ENCODE assay signal across 9 cellular contexts in the genomic region with DNA sequence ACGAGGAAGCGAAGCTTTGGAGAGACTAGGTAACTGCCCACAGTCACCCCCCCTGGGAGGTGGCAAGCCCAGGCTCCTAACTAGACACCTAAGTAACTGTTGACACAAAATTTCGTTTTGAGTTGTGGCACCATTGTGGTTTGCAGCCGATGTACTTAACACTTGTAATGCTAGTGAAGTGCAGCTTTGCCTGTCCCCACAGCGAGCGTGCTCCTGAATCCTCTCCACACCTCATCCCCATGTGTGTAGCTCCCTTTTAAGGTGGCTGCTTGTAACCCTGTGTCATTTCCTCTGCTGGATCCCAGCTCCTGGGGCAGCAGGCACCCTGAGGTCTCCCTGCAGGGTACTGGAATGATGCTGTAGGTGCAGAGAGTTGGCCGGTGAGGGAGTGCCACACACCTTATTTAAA.
DNase-seq lines count a peak whose midpoint lies in the region; ATAC-seq and TF ChIP-seq lines count a peak whose summit lies in the region.
"Had no signal": no experiment of that assay in that cellular context is flagged by ENCODE, and none has a peak within 500 bp of the region (broad histone marks: within the 10 kb centered on the region; RNA-seq: fewer than 3 reads in every experiment).

No MANE protein-coding gene starts in this region.

- peak overlapping the region; percentile 68 for H3K27ac Mint-ChIP-seq in endothelial cell (ENCODE audit: unreplicated experiment)

- H3K27me3 Mint-ChIP-seq in endothelial cell (ENCODE audit: unreplicated experiment), result no peaks in the 10 kb centered on the region

- no peak overlapping the region for H3K4me3 Mint-ChIP-seq in endothelial cell (ENCODE audit: unreplicated experiment)

- H3K4me3 ChIP-seq in BE2C (ENCODE audit: low read depth, low read length), result no peak overlapping the region

- peaks cover 67% of the 10 kb centered on the region for H3K4me1 Mint-ChIP-seq in endothelial cell (ENCODE audit: unreplicated experiment)

- H3K9me3 Mint-ChIP-seq in endothelial cell (ENCODE audit: unreplicated experiment), result peaks cover 4% of the 10 kb centered on the region

- TF ChIP-seq POLR2A in GM18505 (IDR thresholded peaks at IDR 0.05; ENCODE audit: borderline replicate concordance, extremely low read depth, insufficient read depth, insufficient read length), result no peak

- ATAC-seq in GM18505 (IDR thresholded peaks at IDR 0.05; ENCODE audit: unreplicated experiment) (peak; percentile 62), GM21526 (IDR thresholded peaks at IDR 0.05; ENCODE audit: low FRiP score, unreplicated experiment) (peak; percentile 54), HG03354 (IDR thresholded peaks at IDR 0.05; ENCODE audit: poor library complexity, severe bottlenecking, unreplicated experiment) (peak; percentile 60)

- H3K9me3 ChIP-seq in BE2C, result no peaks in the 10 kb centered on the region; the same call in none of the 2 replicates

- DNase-seq in endothelial cell (ENCODE audit: low spot score) (no peak), BE2C (no peak), kidney glomerular epithelial cell (lab: John Stamatoyannopoulos, UW) (no peak), NOMO-1 (lab: John Stamatoyannopoulos, UW; ENCODE audit: unreplicated experiment in 2 of 2) (no peak)
- DNase-seq in stimulated activated CD4-positive, alpha-beta T cell treated with anti-CD3 and anti-CD28 coated beads, Interleukin-12 subunit alpha, Interleukin-12 subunit beta, amount 100 ng/mL, for 4 hours, result no peak
- DNase-seq: posterior cingulate gyrus had no signal

- TF ChIP-seq CTCF in endothelial cell (IDR thresholded peaks at IDR 0.05; ENCODE audit: unreplicated experiment) (no peak), BE2C (IDR thresholded peaks at IDR 0.05; ENCODE audit: low read depth, low read length) (no peak)

- peaks cover 2% of the 10 kb centered on the region for H3K4me1 ChIP-seq in BE2C

- no peaks in the 10 kb centered on the region for H3K36me3 ChIP-seq in BE2C

- H3K36me3 Mint-ChIP-seq in endothelial cell (ENCODE audit: low read depth, unreplicated experiment), result peaks cover 5% of the 10 kb centered on the region

- no peaks in the 10 kb centered on the region for H3K27me3 ChIP-seq in BE2C
